11 cellular contexts compared by ENCODE assay signal in the genomic region with DNA sequence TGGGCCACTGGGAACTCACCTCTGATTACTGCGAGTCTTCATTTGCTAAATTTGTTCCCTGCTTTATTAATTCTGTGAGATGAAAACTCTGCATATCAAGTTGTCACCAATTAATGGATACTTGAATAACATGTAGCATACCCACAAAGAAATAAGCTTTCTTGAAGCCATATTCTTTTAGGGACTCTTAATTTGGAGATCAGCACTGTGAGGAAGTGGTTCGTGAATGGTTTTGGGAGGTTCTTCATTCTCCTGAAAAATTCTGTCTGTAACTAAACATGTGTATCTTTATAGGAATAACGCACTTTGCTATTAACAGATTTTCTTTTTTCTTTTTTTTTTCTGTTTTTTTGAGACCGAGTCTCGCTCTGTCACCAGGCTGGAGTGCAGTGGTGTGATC.
"Had no signal": no experiment of that assay in that cellular context is flagged by ENCODE, and none has a peak within 500 bp of the region (broad histone marks: within the 10 kb centered on the region; RNA-seq: fewer than 3 reads in every experiment).

No MANE protein-coding gene starts in this region.

- H3K27ac Mint-ChIP-seq: GM23338, H9, HFFc6 had no signal

- H3K36me3 ChIP-seq: HAP-1 had no signal

- H3K9me3 ChIP-seq: HAP-1 had no signal

- H3K9me3 Mint-ChIP-seq: GM23338, H9, HFFc6 had no signal

- H3K9ac ChIP-seq: GM23248 had no signal

- H3K4me3 Mint-ChIP-seq: GM23338, H9, HFFc6 had no signal

- H3K4me2 ChIP-seq: GM23338 had no signal

- H3K4me3 ChIP-seq: GM23248, GM23338, HAP-1 had no signal

- FAIRE-seq: H1, H54 had no signal

- ATAC-seq: GM23338, HCT116 had no signal

- DNase-seq: GM23248, GOT3, H7, H9, HCEC 1CT, HFFc6 had no signal

- H2AFZ ChIP-seq: GM23248, GM23338 had no signal

- H3K27ac ChIP-seq: GM23248 had no signal
